Comparison of ENCODE assay signal across 1 cellular context in the genomic region with DNA sequence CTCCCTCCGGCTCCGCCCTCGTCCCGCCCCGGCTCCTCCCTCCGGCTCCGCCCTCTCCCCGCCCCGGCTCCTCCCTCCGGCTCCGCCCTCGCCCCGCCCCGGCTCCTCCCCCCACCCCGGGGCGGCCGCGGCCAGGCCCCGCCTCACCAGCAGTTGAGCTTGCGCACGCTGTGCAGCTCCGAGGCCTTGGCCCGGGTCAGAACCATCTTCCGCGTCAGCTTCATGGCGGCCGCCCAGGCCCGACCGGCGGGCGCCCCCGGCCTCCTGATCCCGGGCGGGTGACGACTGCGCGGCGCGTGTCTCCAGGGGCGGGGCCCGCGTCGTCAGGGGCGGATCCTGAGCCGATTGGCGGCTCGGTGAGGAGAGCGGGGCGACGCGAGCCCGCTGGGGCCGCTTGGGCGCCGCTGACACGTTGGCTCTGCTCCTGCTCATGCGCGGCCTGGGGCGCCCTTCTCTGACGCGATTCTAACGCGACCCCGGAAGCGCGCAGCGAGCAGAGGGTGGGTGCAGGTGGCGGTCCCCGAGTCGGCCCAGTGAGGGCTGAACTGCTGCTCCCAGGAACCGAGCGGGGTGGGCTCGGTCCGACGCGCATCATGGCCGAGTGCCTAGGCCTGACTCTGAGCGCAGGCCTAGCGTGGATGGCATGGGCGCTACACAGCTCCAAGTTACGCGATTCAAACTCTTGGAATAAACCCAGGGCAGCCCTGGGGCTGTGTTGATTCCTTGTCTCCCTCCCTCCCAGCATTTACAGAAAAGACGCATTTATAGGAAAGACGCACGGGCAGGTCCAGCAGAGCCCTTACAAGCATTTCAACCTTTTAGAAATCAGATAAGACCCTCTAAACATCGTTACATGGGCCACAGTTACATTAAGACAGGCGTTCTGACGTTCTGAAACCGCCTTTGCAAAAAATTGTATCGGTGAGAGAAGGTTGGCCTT.
TF ChIP-seq lines count a peak whose summit lies in the region.

CFAP410 (minus strand) TSS at position 420 of the 940 bp plus-strand sequence; CDS start at position 224, 196 bp downstream.

TF ChIP-seq in K562, 482 proteins besides CTCF, POLR2A, EP300 and RAD21 (continued from another document and continues in another):
- TF ChIP-seq CUX1 (CRISPR knock-in tag; IDR thresholded peaks at IDR 0.05) (no peak), TAF1 (IDR thresholded peaks at IDR 0.05; ENCODE audit: control insufficient read depth, extremely low read depth, insufficient read depth, low read length, severe bottlenecking) (peak; percentile 82), WHSC1 (IDR thresholded peaks at IDR 0.05; ENCODE audit: low read length) (no peak), ZNF212 (CRISPR knock-in tag; IDR thresholded peaks at IDR 0.05) (0 out of 2 replicates have a peak, but pooled peaks have one; percentile 23), BHLHE40 (IDR thresholded peaks at IDR 0.05; ENCODE audit: low read length) (peak; percentile 45; the same call in 1 of the 2 replicates), ZNF316 (IDR thresholded peaks at IDR 0.05) (no peak), GATA2 (CRISPR knock-in tag; IDR thresholded peaks at IDR 0.05) (no peak), IFI16 (CRISPR knock-in tag; IDR thresholded peaks at IDR 0.05) (no peak), LARP7 (IDR thresholded peaks at IDR 0.05) (no peak), POLR3G (IDR thresholded peaks at IDR 0.05; ENCODE audit: extremely low read depth, insufficient read length, insufficient replicate concordance) (no peak), XRCC4 (IDR thresholded peaks at IDR 0.05; ENCODE audit: extremely low read depth, insufficient read depth, insufficient read length) (no peak), KLF1 (tag; IDR thresholded peaks at IDR 0.05) (peak; percentile 64; the same call in 1 of the 2 replicates), NFXL1 (CRISPR knock-in tag; IDR thresholded peaks at IDR 0.05) (no peak), GATAD2A (IDR thresholded peaks at IDR 0.05) (no peak), PTTG1 (tag; IDR thresholded peaks at IDR 0.05; ENCODE audit: low read depth) (no peak), RBM39 (optimal IDR thresholded peaks at IDR 0.05; ENCODE audit: low read depth, low read length) (no peak), ZNF347 (CRISPR knock-in tag; IDR thresholded peaks at IDR 0.05; ENCODE audit: low read depth) (no peak), POLR2G (IDR thresholded peaks at IDR 0.05; ENCODE audit: low read depth, low read length) (peak; percentile 92), GABPB2 (CRISPR knock-in tag; conservative IDR thresholded peaks at IDR 0.05) (no peak), ZNF197 (CRISPR knock-in tag; IDR thresholded peaks at IDR 0.05; ENCODE audit: low read depth) (0 out of 2 replicates have a peak, but pooled peaks have one; percentile 57), CCAR2 (IDR thresholded peaks at IDR 0.05; ENCODE audit: low read depth, low read length) (no peak), PHF21A (IDR thresholded peaks at IDR 0.05; ENCODE audit: borderline replicate concordance, low read depth) (no peak), SETDB1 (IDR thresholded peaks at IDR 0.05; ENCODE audit: low read length) (no peak), ELF1 (tag; IDR thresholded peaks at IDR 0.05) (peak; percentile 100), ZNF134 (CRISPR knock-in tag; conservative IDR thresholded peaks at IDR 0.05) (0 out of 2 replicates have a peak, but pooled peaks have one; percentile 49), NELFE (IDR thresholded peaks at IDR 0.05; ENCODE audit: insufficient read depth, insufficient read length) (no peak), ZNF561 (CRISPR knock-in tag; conservative IDR thresholded peaks at IDR 0.05) (0 out of 2 replicates have a peak, but pooled peaks have one; percentile 60), NR3C1 (CRISPR knock-in tag; IDR thresholded peaks at IDR 0.05) (no peak; the same call in 1 of the 2 replicates), FOXP1 (CRISPR knock-in tag; IDR thresholded peaks at IDR 0.05) (peak; percentile 88; the same call in 1 of the 2 replicates), PHTF2 (CRISPR knock-in tag; IDR thresholded peaks at IDR 0.05) (peak; percentile 42; the same call in 1 of the 2 replicates), PURB (CRISPR knock-in tag; IDR thresholded peaks at IDR 0.05; ENCODE audit: low read depth) (no peak), SRF (CRISPR knock-in tag; IDR thresholded peaks at IDR 0.05) (no peak; a peak in 1 of 4 replicates), BRCA1 (IDR thresholded peaks at IDR 0.05) (no peak), BRCA1 (CRISPR knock-in tag; IDR thresholded peaks at IDR 0.05) (no peak), ZNF780A (CRISPR knock-in tag; IDR thresholded peaks at IDR 0.05) (no peak), GTF2E2 (tag; IDR thresholded peaks at IDR 0.05) (0 out of 2 replicates have a peak, but pooled peaks have one; percentile 37), BCOR (IDR thresholded peaks at IDR 0.05) (no peak), CHCHD3 (CRISPR knock-in tag; IDR thresholded peaks at IDR 0.05) (peak; percentile 80; the same call in 1 of the 2 replicates), GTF2F1 (IDR thresholded peaks at IDR 0.05; ENCODE audit: low read depth, low read length) (no peak)
- TF ChIP-seq, protein P1, sequence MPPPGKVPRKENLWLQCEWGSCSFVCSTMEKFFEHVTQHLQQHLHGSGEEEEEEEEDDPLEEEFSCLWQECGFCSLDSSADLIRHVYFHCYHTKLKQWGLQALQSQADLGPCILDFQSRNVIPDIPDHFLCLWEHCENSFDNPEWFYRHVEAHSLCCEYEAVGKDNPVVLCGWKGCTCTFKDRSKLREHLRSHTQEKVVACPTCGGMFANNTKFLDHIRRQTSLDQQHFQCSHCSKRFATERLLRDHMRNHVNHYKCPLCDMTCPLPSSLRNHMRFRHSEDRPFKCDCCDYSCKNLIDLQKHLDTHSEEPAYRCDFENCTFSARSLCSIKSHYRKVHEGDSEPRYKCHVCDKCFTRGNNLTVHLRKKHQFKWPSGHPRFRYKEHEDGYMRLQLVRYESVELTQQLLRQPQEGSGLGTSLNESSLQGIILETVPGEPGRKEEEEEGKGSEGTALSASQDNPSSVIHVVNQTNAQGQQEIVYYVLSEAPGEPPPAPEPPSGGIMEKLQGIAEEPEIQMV (tag; conservative IDR thresholded peaks at IDR 0.05; ENCODE audit: low read depth): no peak
- TF ChIP-seq, protein P2, sequence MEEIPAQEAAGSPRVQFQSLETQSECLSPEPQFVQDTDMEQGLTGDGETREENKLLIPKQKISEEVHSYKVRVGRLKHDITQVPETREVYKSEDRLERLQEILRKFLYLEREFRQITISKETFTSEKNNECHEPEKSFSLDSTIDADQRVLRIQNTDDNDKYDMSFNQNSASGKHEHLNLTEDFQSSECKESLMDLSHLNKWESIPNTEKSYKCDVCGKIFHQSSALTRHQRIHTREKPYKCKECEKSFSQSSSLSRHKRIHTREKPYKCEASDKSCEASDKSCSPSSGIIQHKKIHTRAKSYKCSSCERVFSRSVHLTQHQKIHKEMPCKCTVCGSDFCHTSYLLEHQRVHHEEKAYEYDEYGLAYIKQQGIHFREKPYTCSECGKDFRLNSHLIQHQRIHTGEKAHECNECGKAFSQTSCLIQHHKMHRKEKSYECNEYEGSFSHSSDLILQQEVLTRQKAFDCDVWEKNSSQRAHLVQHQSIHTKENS (CRISPR knock-in tag; IDR thresholded peaks at IDR 0.05): no peak
- TF ChIP-seq, protein P3, sequence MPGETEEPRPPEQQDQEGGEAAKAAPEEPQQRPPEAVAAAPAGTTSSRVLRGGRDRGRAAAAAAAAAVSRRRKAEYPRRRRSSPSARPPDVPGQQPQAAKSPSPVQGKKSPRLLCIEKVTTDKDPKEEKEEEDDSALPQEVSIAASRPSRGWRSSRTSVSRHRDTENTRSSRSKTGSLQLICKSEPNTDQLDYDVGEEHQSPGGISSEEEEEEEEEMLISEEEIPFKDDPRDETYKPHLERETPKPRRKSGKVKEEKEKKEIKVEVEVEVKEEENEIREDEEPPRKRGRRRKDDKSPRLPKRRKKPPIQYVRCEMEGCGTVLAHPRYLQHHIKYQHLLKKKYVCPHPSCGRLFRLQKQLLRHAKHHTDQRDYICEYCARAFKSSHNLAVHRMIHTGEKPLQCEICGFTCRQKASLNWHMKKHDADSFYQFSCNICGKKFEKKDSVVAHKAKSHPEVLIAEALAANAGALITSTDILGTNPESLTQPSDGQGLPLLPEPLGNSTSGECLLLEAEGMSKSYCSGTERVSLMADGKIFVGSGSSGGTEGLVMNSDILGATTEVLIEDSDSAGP (CRISPR knock-in tag; IDR thresholded peaks at IDR 0.05): no peak
- TF ChIP-seq, protein P4, sequence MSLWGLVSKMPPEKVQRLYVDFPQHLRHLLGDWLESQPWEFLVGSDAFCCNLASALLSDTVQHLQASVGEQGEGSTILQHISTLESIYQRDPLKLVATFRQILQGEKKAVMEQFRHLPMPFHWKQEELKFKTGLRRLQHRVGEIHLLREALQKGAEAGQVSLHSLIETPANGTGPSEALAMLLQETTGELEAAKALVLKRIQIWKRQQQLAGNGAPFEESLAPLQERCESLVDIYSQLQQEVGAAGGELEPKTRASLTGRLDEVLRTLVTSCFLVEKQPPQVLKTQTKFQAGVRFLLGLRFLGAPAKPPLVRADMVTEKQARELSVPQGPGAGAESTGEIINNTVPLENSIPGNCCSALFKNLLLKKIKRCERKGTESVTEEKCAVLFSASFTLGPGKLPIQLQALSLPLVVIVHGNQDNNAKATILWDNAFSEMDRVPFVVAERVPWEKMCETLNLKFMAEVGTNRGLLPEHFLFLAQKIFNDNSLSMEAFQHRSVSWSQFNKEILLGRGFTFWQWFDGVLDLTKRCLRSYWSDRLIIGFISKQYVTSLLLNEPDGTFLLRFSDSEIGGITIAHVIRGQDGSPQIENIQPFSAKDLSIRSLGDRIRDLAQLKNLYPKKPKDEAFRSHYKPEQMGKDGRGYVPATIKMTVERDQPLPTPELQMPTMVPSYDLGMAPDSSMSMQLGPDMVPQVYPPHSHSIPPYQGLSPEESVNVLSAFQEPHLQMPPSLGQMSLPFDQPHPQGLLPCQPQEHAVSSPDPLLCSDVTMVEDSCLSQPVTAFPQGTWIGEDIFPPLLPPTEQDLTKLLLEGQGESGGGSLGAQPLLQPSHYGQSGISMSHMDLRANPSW (CRISPR knock-in tag; IDR thresholded peaks at IDR 0.05): no peak
- TF ChIP-seq, protein P5, sequence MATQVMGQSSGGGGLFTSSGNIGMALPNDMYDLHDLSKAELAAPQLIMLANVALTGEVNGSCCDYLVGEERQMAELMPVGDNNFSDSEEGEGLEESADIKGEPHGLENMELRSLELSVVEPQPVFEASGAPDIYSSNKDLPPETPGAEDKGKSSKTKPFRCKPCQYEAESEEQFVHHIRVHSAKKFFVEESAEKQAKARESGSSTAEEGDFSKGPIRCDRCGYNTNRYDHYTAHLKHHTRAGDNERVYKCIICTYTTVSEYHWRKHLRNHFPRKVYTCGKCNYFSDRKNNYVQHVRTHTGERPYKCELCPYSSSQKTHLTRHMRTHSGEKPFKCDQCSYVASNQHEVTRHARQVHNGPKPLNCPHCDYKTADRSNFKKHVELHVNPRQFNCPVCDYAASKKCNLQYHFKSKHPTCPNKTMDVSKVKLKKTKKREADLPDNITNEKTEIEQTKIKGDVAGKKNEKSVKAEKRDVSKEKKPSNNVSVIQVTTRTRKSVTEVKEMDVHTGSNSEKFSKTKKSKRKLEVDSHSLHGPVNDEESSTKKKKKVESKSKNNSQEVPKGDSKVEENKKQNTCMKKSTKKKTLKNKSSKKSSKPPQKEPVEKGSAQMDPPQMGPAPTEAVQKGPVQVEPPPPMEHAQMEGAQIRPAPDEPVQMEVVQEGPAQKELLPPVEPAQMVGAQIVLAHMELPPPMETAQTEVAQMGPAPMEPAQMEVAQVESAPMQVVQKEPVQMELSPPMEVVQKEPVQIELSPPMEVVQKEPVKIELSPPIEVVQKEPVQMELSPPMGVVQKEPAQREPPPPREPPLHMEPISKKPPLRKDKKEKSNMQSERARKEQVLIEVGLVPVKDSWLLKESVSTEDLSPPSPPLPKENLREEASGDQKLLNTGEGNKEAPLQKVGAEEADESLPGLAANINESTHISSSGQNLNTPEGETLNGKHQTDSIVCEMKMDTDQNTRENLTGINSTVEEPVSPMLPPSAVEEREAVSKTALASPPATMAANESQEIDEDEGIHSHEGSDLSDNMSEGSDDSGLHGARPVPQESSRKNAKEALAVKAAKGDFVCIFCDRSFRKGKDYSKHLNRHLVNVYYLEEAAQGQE (CRISPR knock-in tag; IDR thresholded peaks at IDR 0.05; ENCODE audit: low read depth): peak; percentile 86
- TF ChIP-seq, protein P6, sequence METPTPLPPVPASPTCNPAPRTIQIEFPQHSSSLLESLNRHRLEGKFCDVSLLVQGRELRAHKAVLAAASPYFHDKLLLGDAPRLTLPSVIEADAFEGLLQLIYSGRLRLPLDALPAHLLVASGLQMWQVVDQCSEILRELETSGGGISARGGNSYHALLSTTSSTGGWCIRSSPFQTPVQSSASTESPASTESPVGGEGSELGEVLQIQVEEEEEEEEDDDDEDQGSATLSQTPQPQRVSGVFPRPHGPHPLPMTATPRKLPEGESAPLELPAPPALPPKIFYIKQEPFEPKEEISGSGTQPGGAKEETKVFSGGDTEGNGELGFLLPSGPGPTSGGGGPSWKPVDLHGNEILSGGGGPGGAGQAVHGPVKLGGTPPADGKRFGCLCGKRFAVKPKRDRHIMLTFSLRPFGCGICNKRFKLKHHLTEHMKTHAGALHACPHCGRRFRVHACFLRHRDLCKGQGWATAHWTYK (CRISPR knock-in tag; IDR thresholded peaks at IDR 0.05): peak; percentile 82; the same call in 1 of the 2 replicates
